ENCODE assay signal across 27 cellular contexts in genomic region chr5:153610009-153610408, GRCh38.
"Had no signal": no experiment of that assay in that cellular context is flagged by ENCODE, and none has a peak within 500 bp of the region (broad histone marks: within the 10 kb centered on the region; RNA-seq: fewer than 3 reads in every experiment).

No MANE protein-coding gene starts in this region.

- H3K9me3 ChIP-seq: pancreas, prostate gland, right atrium auricular region, right lobe of liver, sigmoid colon, stomach, thoracic aorta, thyroid gland, tibial nerve, upper lobe of right lung, uterus had no signal

- FAIRE-seq: pancreas, small intestine had no signal

- H3K27ac ChIP-seq: neural progenitor cell, pancreas, prostate gland, right atrium auricular region, right lobe of liver, sigmoid colon, stomach, thoracic aorta, thyroid gland, tibial nerve, upper lobe of right lung, uterus had no signal

- H3K27ac Mint-ChIP-seq: naive thymus-derived CD4-positive, alpha-beta T cell; natural killer cell; nephron; neural progenitor cell; stimulated activated effector memory CD8-positive, alpha-beta T cell treated with anti-CD3 and anti-CD28 coated beads, Interleukin-12 subunit alpha, Interleukin-12 subunit beta, amount 100 ng/mL, for 72 hours; stimulated activated naive B cell treated with anti-CD40 and anti-IgM and Interleukin-4, amounts not matched to agents 10 μg/mL and 1 μg/mL and 100 μg/mL, for 72 hours; stimulated activated naive CD8-positive, alpha-beta T cell treated with anti-CD3 and anti-CD28 coated beads, Interleukin-15, Interleukin-2, amounts not matched to agents 100 ng/mL and 50 ng/mL, for 24 hours; type B pancreatic cell had no signal

- H3K36me3 Mint-ChIP-seq: natural killer cell; neural progenitor cell; stimulated activated effector memory CD8-positive, alpha-beta T cell treated with anti-CD3 and anti-CD28 coated beads, Interleukin-12 subunit alpha, Interleukin-12 subunit beta, amount 100 ng/mL, for 72 hours; stimulated activated naive B cell treated with anti-CD40 and anti-IgM and Interleukin-4, amounts not matched to agents 10 μg/mL and 1 μg/mL and 100 μg/mL, for 72 hours; type B pancreatic cell had no signal

- H3K36me3 ChIP-seq: neural progenitor cell, pancreas, prostate gland, right atrium auricular region, right lobe of liver, sigmoid colon, stomach, thoracic aorta, thyroid gland, tibial nerve, upper lobe of right lung, uterus had no signal

- H3K9ac ChIP-seq: neural progenitor cell had no signal

- H3K4me1 Mint-ChIP-seq: naive thymus-derived CD4-positive, alpha-beta T cell; natural killer cell; nephron; stimulated activated effector memory CD8-positive, alpha-beta T cell treated with anti-CD3 and anti-CD28 coated beads, Interleukin-12 subunit alpha, Interleukin-12 subunit beta, amount 100 ng/mL, for 72 hours; stimulated activated naive B cell treated with anti-CD40 and anti-IgM and Interleukin-4, amounts not matched to agents 10 μg/mL and 1 μg/mL and 100 μg/mL, for 72 hours had no signal

- H3K27me3 Mint-ChIP-seq: stimulated activated naive B cell treated with anti-CD40 and anti-IgM and Interleukin-4, amounts not matched to agents 10 μg/mL and 1 μg/mL and 100 μg/mL, for 72 hours had no signal

- DNase-seq: naive thymus-derived CD4-positive, alpha-beta T cell; natural killer cell; occipital lobe; pancreas; retina; right lobe of liver; sigmoid colon; small intestine; stimulated activated CD4-positive, alpha-beta T cell treated with anti-CD3 and anti-CD28 coated beads, Interleukin-15, amount 100 ng/mL, for 24 hours; stimulated activated CD4-positive, alpha-beta T cell treated with anti-CD3 and anti-CD28 coated beads, Interleukin-2, amount 100 ng/mL, for 24 hours; stimulated activated CD4-positive, alpha-beta T cell treated with anti-CD3 and anti-CD28 coated beads, Interleukin-2, amount 100 ng/mL, for 48 hours; stimulated activated CD4-positive, alpha-beta T cell treated with anti-CD3 and anti-CD28 coated beads, Interleukin-4, amount 100 ng/mL, for 24 hours; stimulated activated naive B cell treated with anti-CD40 and anti-IgM and Interleukin-4, amounts not matched to agents 10 μg/mL and 1 μg/mL and 100 μg/mL, for 72 hours; stimulated activated naive CD4-positive, alpha-beta T cell treated with Interleukin-2 at 50 U/mL for 16 hours; stomach; thyroid gland; upper lobe of right lung; uterus had no signal

- ATAC-seq: naive thymus-derived CD4-positive, alpha-beta T cell; natural killer cell; pancreas; right lobe of liver; stimulated activated effector memory CD8-positive, alpha-beta T cell treated with anti-CD3 and anti-CD28 coated beads, Interleukin-12 subunit alpha, Interleukin-12 subunit beta, amount 100 ng/mL, for 72 hours; stimulated activated naive B cell treated with anti-CD40 and anti-IgM and Interleukin-4, amounts not matched to agents 10 μg/mL and 1 μg/mL and 100 μg/mL, for 72 hours; upper lobe of right lung had no signal

- H3K27me3 ChIP-seq: neural progenitor cell, pancreas, right atrium auricular region, right lobe of liver, sigmoid colon, stomach, thyroid gland, tibial nerve, upper lobe of right lung, uterus had no signal

- H3K4me3 ChIP-seq: neural progenitor cell, pancreas, prostate gland, right atrium auricular region, right lobe of liver, sigmoid colon, stomach, thoracic aorta, thyroid gland, tibial nerve, upper lobe of right lung, uterus had no signal

- H3K9me3 Mint-ChIP-seq: nephron; neural progenitor cell; stimulated activated effector memory CD8-positive, alpha-beta T cell treated with anti-CD3 and anti-CD28 coated beads, Interleukin-12 subunit alpha, Interleukin-12 subunit beta, amount 100 ng/mL, for 72 hours; stimulated activated naive B cell treated with anti-CD40 and anti-IgM and Interleukin-4, amounts not matched to agents 10 μg/mL and 1 μg/mL and 100 μg/mL, for 72 hours; stimulated activated naive CD8-positive, alpha-beta T cell treated with anti-CD3 and anti-CD28 coated beads, Interleukin-15, Interleukin-2, amounts not matched to agents 100 ng/mL and 50 ng/mL, for 24 hours; type B pancreatic cell had no signal

- H3K4me3 Mint-ChIP-seq: naive thymus-derived CD4-positive, alpha-beta T cell; natural killer cell; nephron; neural progenitor cell; stimulated activated effector memory CD8-positive, alpha-beta T cell treated with anti-CD3 and anti-CD28 coated beads, Interleukin-12 subunit alpha, Interleukin-12 subunit beta, amount 100 ng/mL, for 72 hours; stimulated activated naive B cell treated with anti-CD40 and anti-IgM and Interleukin-4, amounts not matched to agents 10 μg/mL and 1 μg/mL and 100 μg/mL, for 72 hours; stimulated activated naive CD8-positive, alpha-beta T cell treated with anti-CD3 and anti-CD28 coated beads, Interleukin-15, Interleukin-2, amounts not matched to agents 100 ng/mL and 50 ng/mL, for 24 hours; type B pancreatic cell had no signal

- H3K4me1 ChIP-seq: neural progenitor cell, pancreas, prostate gland, right atrium auricular region, right lobe of liver, sigmoid colon, stomach, thyroid gland, tibial nerve, upper lobe of right lung, uterus had no signal

- H3K4me2 ChIP-seq: neural progenitor cell had no signal

- H2AFZ ChIP-seq: neural progenitor cell had no signal
